ENCODE assay signal across 9 cellular contexts in the genomic region with DNA sequence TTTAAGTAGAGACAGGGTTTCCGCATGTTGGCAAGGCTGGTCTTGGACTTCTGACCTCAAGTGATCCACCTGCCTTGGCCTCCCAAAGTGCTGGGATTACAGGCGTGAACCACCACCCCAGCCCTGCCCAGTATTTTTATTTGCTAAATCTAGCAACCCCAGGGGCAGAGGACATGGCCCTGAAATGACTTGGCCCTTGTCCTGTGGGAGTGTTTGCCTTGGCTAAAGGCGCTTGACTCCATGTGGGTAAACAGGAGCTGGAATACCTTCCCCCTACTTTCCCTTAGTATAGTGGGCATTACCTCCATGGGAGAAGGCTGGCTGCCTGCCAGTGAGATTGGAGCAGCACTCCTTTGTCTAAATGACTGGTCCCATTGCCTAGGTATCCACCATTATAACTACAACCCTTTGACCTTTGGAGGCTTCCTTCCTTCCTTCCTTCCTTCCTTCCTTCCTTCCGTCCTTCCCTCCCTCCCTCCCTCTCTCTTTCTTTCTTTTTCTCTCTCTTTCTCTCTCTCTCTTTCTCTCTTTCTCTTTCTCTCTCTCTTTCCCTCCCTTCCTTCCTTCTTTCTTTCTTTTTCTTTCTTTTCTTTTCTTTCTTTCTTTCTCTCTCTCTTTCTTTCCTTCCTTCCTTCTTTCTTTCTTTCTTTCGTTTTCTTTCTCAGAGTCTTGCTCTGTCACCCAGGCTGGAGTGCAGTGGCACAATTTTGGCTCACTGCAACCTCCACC. TPM values are rescaled to one million over a fixed set of nuclear protein-coding genes. Genes with fewer than 3 reads are reported as not detected.
A peak's percentile ranks its signal among the peaks of the same experiment; 100 is the strongest.
DNase-seq lines count a peak whose midpoint lies in the region; ATAC-seq and TF ChIP-seq lines count a peak whose summit lies in the region.
"Not testable (repeated sequence)": the region's sequence is repeated elsewhere in the genome, so short reads cannot be mapped to it uniquely, and the experiment has no call there.
"Had no signal": no experiment of that assay in that cellular context is flagged by ENCODE, and none has a peak within 500 bp of the region (broad histone marks: within the 10 kb centered on the region; RNA-seq: fewer than 3 reads in every experiment).

No MANE protein-coding gene starts in this region.

- H3K9me3 ChIP-seq in colonic mucosa, right lobe of liver, stomach: not testable (repeated sequence)

- not testable (repeated sequence) for H3K36me3 ChIP-seq in colonic mucosa, right lobe of liver, stomach

- not testable (repeated sequence) for TF ChIP-seq POLR2A in right lobe of liver (IDR thresholded peaks at IDR 0.05); stomach (IDR thresholded peaks at IDR 0.05)

- not testable (repeated sequence) for H3K4me1 ChIP-seq in colonic mucosa, right lobe of liver
- H3K4me1 ChIP-seq in stomach = peaks cover 0 to 12% (median 4%) of the 10 kb centered on the region in 4 donors

- TF ChIP-seq EP300 in stomach (IDR thresholded peaks at IDR 0.05) = not testable (repeated sequence)

- DNase-seq in DMS153 (lab: John Stamatoyannopoulos, UW) (peak; percentile 27), LNCaP clone FGC (ENCODE audit: low read depth) (peak; percentile 22), NCI-H2029 (lab: John Stamatoyannopoulos, UW) (peak; percentile 77), NCI-H748 (lab: John Stamatoyannopoulos, UW; ENCODE audit: unreplicated experiment) (peak; percentile 20), SHP77 treated with DMSO at 0.1 percent for 48 hours (lab: John Stamatoyannopoulos, UW) (peak; percentile 43), colonic mucosa (peak; percentile 70), right lobe of liver (peak; percentile 87 to 93 (median 90)), stomach (peak; percentile 94)

- WGBS in right lobe of liver (ENCODE audit: insufficient coverage, low coverage, low lambda C conversion rate, missing lambda C conversion rate) = 32% methylated on average over 5 of the region's 5 CpGs
- 37 to 65% (median 49%) methylated on average over 5 of the region's 5 CpGs for WGBS in stomach, 5 donors

- H3K9ac ChIP-seq in colonic mucosa (ENCODE audit: low read depth in 2 of 2, low read length in 2 of 2) = not testable (repeated sequence)

- intact Hi-C loops in colonic mucosa (cut with DNase I); right lobe of liver (cut with DNase I); stomach (cut with DNase I; ENCODE audit: low total_unique reads): not testable (repeated sequence)

- not testable (repeated sequence) for H3K27me3 ChIP-seq in colonic mucosa, right lobe of liver, stomach

- ATAC-seq in right lobe of liver = peak; percentile 97 to 99 (median 97)

- TF ChIP-seq CTCF in LNCaP clone FGC (IDR thresholded peaks at IDR 0.05; ENCODE audit: control insufficient read depth, extremely low read depth, insufficient read depth); colonic mucosa (IDR thresholded peaks at IDR 0.05); right lobe of liver (IDR thresholded peaks at IDR 0.05); stomach (IDR thresholded peaks at IDR 0.05): not testable (repeated sequence)

- not testable (repeated sequence) for H3K4me3 ChIP-seq in LNCaP clone FGC (ENCODE audit: low read depth, low read length); colonic mucosa; right lobe of liver; stomach

- H3K27ac ChIP-seq in colonic mucosa = not testable (repeated sequence)
- H3K27ac ChIP-seq in right lobe of liver (peak overlapping the region in 2 of 3 donors; percentile 22 to 34), stomach (peak overlapping the region in 1 of 5 donors; percentile 20)

RNA-seq across cellular contexts. Expression of gene MAN1C1, which starts 15.5 kb away (rescaled TPM):
- 1 to 10 TPM; 2.7 to 4.3 TPM for total RNA-seq in colonic mucosa
- 10 to 100 TPM; 10.7 to 38.8 (median 21.0) TPM for total RNA-seq in right lobe of liver
- 10 to 100 TPM in 1 of 5 donors, 1 to 10 TPM in 4; 4.6 to 33.9 (median 6.4) TPM for total RNA-seq in stomach
- 10 to 100 TPM in 1 of 3 donors, 1 to 10 TPM in 2; 4.3 to 10.0 (median 4.5) TPM for polyA plus RNA-seq in stomach
- total RNA-seq: HT1080 had no signal

RNA-seq across cellular contexts. Expression of gene LDLRAP1, which starts 57.7 kb away (rescaled TPM):
- total RNA-seq in colonic mucosa (10 to 100 TPM; 35.7 to 40.1 TPM), right lobe of liver (10 to 100 TPM; 15.3 to 24.3 (median 16.7) TPM), stomach (10 to 100 TPM in 4 of 5 donors, not detected in 1; 10.6 to 73.7 (median 39.8) TPM)
- 10 to 100 TPM; 13.3 to 17.6 (median 15.7) TPM for polyA plus RNA-seq in stomach

Comparison
In these comparisons a context has a peak if more than half of its experiments do, and no peak if none do; other contexts are left out.
1. DNase-seq: peak in every context shown above with its lines; median percentile 94 in stomach; 90 in right lobe of liver; 77 in NCI-H2029; 70 in colonic mucosa; 43 in SHP77 treated with DMSO at 0.1 percent for 48 hours; 27 in DMS153; 22 in LNCaP clone FGC; 20 in NCI-H748.